Comparison of ENCODE assay signal across 8 cellular contexts in the genomic region with DNA sequence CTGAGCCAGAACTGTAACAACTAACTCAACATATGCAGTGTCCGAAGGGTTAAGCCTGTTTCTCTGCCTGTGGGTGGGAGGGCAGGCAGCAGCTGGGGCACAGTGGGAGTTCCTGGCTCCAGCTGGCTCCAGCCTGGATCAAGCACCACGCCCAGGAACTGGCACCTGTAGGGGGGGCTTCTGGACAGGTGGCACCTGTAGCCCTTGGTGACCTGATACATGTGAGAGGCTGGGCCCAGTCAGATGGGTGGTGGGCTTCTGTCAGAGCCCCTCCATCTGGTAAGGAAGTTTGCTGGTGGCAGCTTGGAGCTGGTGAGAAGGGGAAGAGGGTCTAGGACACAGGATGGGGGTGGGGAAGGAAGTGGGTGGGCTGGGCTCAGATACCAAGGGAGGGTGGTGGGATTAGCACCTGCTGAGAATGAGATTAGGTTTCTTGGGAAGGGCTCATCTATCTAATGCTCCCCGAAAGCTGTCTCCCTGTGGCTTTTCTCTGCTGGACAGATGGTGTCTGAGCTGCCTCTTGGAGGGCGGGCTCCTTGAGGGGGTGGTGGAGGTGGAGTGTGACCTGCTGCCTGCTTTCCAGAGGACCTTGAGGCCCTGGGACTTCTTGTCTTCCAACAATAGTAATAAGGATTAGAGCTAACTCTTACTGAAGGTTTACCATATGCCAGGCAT. TPM values are rescaled to one million over a fixed set of nuclear protein-coding genes. Genes with fewer than 3 reads are reported as not detected.
DNase-seq lines count a peak whose midpoint lies in the region; ATAC-seq, FAIRE-seq and TF ChIP-seq lines count a peak whose summit lies in the region.

No MANE protein-coding gene starts in this region.

- POLR2A ChIA-PET in RWPE1 (lab: Yijun Ruan, JAX; ENCODE audit: low non-redundant PET): no interaction called here

- no peaks in the 10 kb centered on the region for H3K9me3 ChIP-seq in left ventricle myocardium inferior (replicated peaks)

- no peak overlapping the region for H3K4me3 ChIP-seq in left ventricle myocardium inferior

- peak overlapping the region; percentile 84 for H3K27ac ChIP-seq in left ventricle myocardium inferior (replicated peaks)
- H3K27ac ChIP-seq in RWPE1: peak overlapping the region; percentile 55

- DNase-seq in left ventricle myocardium inferior (no peak), cardiac septum (ENCODE audit: low spot score) (no peak), RWPE1 (ENCODE audit: low spot score) (no peak), left kidney (ENCODE audit: low read depth, low spot score) (peak; percentile 66), RCC 7860 (ENCODE audit: low spot score) (no peak), SIG-M5 treated with dmso at 0.1 percent for 504 hours (lab: John Stamatoyannopoulos, UW; ENCODE audit: unreplicated experiment) (no peak)

- TF ChIP-seq CTCF in left ventricle myocardium inferior (IDR thresholded peaks at IDR 0.05; ENCODE audit: borderline replicate concordance): no peak
- no peak for TF ChIP-seq CTCF in RWPE1 (conservative IDR thresholded peaks at IDR 0.05; ENCODE audit: low read depth)

- no peaks in the 10 kb centered on the region for H3K27me3 ChIP-seq in left ventricle myocardium inferior (ENCODE audit: low read depth)

- intact Hi-C loops in left ventricle myocardium inferior (cut with micrococcal nuclease): no loop called here
- intact Hi-C loops in cardiac septum (cut with DNase I): no loop called here

- CTCF ChIA-PET in RWPE1 (lab: Yijun Ruan, JAX): interaction anchor here (0.8 to 1.2 kb wide), 3 partner anchors 9 to 33 kb away, joined by 3 to 7 read pairs (median 5); no protein-coding TSS in a partner anchor

- peaks cover 17% of the 10 kb centered on the region for H3K36me3 ChIP-seq in left ventricle myocardium inferior

- ATAC-seq in HG03520 (IDR thresholded peaks at IDR 0.05; ENCODE audit: unreplicated experiment): no peak
- no peak for ATAC-seq in HG02571 (IDR thresholded peaks at IDR 0.05; ENCODE audit: unreplicated experiment)

- H3K4me1 ChIP-seq in left ventricle myocardium inferior: peaks cover 99% of the 10 kb centered on the region

- FAIRE-seq in RCC 7860 (lab: Jason Lieb, UNC): no peak

RNA-seq across cellular contexts. Expression of gene BCL2L1, which starts 28.5 kb away (rescaled TPM):
- total RNA-seq in left ventricle myocardium inferior (53.2 TPM), cardiac septum (42.5 TPM)

RNA-seq across cellular contexts. Expression of gene TPX2, which starts 45.0 kb away (rescaled TPM):
- 0.71 TPM for total RNA-seq in left ventricle myocardium inferior
- total RNA-seq in cardiac septum: 0.78 TPM

RNA-seq across cellular contexts. Expression of gene COX4I2, which starts 56.4 kb away (rescaled TPM):
- total RNA-seq in left ventricle myocardium inferior (7.6 TPM), cardiac septum (11.3 TPM)
